1 cellular context compared by ENCODE assay signal in genomic region chr1:183270541-183271141, GRCh38.
TF ChIP-seq lines count a peak whose summit lies in the region.

No MANE protein-coding gene starts in this region.

TF ChIP-seq in GM23338, 12 proteins besides CTCF, POLR2A, EP300 and RAD21 (continued from another document):
- TF ChIP-seq REST (IDR thresholded peaks at IDR 0.05; ENCODE audit: unreplicated experiment) (no peak), CREB1 (CRISPR knock-in tag; IDR thresholded peaks at IDR 0.05; ENCODE audit: low read depth) (no peak), STAT1 (IDR thresholded peaks at IDR 0.05; ENCODE audit: unreplicated experiment) (no peak), POLR2AphosphoS5 (IDR thresholded peaks at IDR 0.05; ENCODE audit: low read depth) (no peak), NANOG (IDR thresholded peaks at IDR 0.05; ENCODE audit: borderline replicate concordance) (no peak), EZH2 (IDR thresholded peaks at IDR 0.05; ENCODE audit: low read depth, unreplicated experiment) (no peak), ZNF114 (CRISPR knock-in tag; IDR thresholded peaks at IDR 0.05) (no peak), EZH2phosphoT487 (IDR thresholded peaks at IDR 0.05; ENCODE audit: unreplicated experiment) (no peak), ETS1 (IDR thresholded peaks at IDR 0.05) (no peak), JUNB (IDR thresholded peaks at IDR 0.05; ENCODE audit: unreplicated experiment) (no peak)
TF ChIP-seq in GM23338: peak in this region for 0.
